Comparison of ENCODE assay signal across 2 cellular contexts in the genomic region with DNA sequence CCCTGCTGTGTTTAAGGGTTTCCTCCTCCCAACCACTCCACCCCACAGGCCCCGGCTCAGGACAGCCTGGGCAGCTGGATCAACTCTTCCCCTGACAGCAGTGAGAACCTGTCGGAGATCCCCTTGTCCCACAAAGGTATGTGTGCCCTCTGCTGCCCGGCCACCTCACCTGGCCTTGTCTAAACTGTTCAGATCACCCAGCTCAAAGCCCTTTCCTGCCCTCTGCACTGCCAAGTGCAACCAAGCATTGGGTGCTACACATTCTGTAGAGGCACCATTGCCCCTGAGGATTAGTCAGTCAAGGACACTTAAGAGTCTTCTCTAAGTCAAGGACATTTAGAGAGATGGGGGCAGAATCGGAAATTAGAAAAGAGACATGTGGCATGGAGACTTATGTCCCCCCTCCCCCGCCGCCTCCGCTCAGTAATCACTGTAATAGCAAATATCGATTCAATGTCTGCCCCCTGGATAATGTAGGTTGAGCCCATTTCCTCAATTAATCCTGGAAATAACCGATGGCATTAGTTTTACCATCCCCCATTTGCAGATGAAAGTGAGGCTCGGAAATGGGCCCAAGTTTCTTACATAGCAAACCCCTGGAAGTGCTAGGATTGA.
TF ChIP-seq lines count a peak whose summit lies in the region.

No MANE protein-coding gene starts in this region.

TF ChIP-seq in GM23338, 12 proteins besides CTCF, POLR2A, EP300 and RAD21 (continues in another document):
- no peak for TF ChIP-seq CREB1 (CRISPR knock-in tag; IDR thresholded peaks at IDR 0.05; ENCODE audit: low read depth)
- TF ChIP-seq, protein P1, sequence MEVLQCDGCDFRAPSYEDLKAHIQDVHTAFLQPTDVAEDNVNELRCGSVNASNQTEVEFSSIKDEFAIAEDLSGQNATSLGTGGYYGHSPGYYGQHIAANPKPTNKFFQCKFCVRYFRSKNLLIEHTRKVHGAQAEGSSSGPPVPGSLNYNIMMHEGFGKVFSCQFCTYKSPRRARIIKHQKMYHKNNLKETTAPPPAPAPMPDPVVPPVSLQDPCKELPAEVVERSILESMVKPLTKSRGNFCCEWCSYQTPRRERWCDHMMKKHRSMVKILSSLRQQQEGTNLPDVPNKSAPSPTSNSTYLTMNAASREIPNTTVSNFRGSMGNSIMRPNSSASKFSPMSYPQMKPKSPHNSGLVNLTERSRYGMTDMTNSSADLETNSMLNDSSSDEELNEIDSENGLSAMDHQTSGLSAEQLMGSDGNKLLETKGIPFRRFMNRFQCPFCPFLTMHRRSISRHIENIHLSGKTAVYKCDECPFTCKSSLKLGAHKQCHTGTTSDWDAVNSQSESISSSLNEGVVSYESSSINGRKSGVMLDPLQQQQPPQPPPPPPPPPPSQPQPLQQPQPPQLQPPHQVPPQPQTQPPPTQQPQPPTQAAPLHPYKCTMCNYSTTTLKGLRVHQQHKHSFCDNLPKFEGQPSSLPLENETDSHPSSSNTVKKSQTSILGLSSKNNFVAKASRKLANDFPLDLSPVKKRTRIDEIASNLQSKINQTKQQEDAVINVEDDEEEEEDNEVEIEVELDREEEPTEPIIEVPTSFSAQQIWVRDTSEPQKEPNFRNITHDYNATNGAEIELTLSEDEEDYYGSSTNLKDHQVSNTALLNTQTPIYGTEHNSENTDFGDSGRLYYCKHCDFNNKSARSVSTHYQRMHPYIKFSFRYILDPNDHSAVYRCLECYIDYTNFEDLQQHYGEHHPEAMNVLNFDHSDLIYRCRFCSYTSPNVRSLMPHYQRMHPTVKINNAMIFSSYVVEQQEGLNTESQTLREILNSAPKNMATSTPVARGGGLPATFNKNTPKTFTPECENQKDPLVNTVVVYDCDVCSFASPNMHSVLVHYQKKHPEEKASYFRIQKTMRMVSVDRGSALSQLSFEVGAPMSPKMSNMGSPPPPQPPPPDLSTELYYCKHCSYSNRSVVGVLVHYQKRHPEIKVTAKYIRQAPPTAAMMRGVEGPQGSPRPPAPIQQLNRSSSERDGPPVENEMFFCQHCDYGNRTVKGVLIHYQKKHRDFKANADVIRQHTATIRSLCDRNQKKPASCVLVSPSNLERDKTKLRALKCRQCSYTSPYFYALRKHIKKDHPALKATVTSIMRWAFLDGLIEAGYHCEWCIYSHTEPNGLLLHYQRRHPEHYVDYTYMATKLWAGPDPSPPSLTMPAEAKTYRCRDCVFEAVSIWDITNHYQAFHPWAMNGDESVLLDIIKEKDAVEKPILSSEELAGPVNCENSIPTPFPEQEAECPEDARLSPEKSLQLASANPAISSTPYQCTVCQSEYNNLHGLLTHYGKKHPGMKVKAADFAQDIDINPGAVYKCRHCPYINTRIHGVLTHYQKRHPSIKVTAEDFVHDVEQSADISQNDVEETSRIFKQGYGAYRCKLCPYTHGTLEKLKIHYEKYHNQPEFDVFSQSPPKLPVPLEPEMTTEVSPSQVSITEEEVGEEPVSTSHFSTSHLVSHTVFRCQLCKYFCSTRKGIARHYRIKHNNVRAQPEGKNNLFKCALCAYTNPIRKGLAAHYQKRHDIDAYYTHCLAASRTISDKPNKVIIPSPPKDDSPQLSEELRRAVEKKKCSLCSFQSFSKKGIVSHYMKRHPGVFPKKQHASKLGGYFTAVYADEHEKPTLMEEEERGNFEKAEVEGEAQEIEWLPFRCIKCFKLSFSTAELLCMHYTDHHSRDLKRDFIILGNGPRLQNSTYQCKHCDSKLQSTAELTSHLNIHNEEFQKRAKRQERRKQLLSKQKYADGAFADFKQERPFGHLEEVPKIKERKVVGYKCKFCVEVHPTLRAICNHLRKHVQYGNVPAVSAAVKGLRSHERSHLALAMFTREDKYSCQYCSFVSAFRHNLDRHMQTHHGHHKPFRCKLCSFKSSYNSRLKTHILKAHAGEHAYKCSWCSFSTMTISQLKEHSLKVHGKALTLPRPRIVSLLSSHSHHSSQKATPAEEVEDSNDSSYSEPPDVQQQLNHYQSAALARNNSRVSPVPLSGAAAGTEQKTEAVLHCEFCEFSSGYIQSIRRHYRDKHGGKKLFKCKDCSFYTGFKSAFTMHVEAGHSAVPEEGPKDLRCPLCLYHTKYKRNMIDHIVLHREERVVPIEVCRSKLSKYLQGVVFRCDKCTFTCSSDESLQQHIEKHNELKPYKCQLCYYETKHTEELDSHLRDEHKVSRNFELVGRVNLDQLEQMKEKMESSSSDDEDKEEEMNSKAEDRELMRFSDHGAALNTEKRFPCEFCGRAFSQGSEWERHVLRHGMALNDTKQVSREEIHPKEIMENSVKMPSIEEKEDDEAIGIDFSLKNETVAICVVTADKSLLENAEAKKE (CRISPR knock-in tag; IDR thresholded peaks at IDR 0.05) = no peak
- TF ChIP-seq EZH2phosphoT487 (IDR thresholded peaks at IDR 0.05; ENCODE audit: unreplicated experiment) = no peak
- TF ChIP-seq POLR2AphosphoS5 (IDR thresholded peaks at IDR 0.05; ENCODE audit: low read depth) = no peak
- no peak for TF ChIP-seq EZH2 (IDR thresholded peaks at IDR 0.05; ENCODE audit: low read depth, unreplicated experiment)
- TF ChIP-seq JUNB (IDR thresholded peaks at IDR 0.05; ENCODE audit: unreplicated experiment) = no peak
- no peak for TF ChIP-seq ZNF114 (CRISPR knock-in tag; IDR thresholded peaks at IDR 0.05)
- TF ChIP-seq ZNF331 (CRISPR knock-in tag; IDR thresholded peaks at IDR 0.05; ENCODE audit: low read depth) = no peak
- TF ChIP-seq, protein P2, sequence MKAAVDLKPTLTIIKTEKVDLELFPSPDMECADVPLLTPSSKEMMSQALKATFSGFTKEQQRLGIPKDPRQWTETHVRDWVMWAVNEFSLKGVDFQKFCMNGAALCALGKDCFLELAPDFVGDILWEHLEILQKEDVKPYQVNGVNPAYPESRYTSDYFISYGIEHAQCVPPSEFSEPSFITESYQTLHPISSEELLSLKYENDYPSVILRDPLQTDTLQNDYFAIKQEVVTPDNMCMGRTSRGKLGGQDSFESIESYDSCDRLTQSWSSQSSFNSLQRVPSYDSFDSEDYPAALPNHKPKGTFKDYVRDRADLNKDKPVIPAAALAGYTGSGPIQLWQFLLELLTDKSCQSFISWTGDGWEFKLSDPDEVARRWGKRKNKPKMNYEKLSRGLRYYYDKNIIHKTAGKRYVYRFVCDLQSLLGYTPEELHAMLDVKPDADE (IDR thresholded peaks at IDR 0.05) = no peak
- TF ChIP-seq NANOG (IDR thresholded peaks at IDR 0.05; ENCODE audit: borderline replicate concordance) = no peak

TF ChIP-seq in WTC11, 78 proteins besides CTCF, POLR2A, EP300 and RAD21:
- TF ChIP-seq, protein P3, sequence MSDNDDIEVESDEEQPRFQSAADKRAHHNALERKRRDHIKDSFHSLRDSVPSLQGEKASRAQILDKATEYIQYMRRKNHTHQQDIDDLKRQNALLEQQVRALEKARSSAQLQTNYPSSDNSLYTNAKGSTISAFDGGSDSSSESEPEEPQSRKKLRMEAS (CRISPR knock-in tag; IDR thresholded peaks at IDR 0.05) = 0 out of 2 replicates have a peak, but pooled peaks have one; percentile 12
- TF ChIP-seq CBFB (CRISPR knock-in tag; IDR thresholded peaks at IDR 0.05; ENCODE audit: low read depth) = no peak
